ENCODE assay signal across 8 cellular contexts in the genomic region with DNA sequence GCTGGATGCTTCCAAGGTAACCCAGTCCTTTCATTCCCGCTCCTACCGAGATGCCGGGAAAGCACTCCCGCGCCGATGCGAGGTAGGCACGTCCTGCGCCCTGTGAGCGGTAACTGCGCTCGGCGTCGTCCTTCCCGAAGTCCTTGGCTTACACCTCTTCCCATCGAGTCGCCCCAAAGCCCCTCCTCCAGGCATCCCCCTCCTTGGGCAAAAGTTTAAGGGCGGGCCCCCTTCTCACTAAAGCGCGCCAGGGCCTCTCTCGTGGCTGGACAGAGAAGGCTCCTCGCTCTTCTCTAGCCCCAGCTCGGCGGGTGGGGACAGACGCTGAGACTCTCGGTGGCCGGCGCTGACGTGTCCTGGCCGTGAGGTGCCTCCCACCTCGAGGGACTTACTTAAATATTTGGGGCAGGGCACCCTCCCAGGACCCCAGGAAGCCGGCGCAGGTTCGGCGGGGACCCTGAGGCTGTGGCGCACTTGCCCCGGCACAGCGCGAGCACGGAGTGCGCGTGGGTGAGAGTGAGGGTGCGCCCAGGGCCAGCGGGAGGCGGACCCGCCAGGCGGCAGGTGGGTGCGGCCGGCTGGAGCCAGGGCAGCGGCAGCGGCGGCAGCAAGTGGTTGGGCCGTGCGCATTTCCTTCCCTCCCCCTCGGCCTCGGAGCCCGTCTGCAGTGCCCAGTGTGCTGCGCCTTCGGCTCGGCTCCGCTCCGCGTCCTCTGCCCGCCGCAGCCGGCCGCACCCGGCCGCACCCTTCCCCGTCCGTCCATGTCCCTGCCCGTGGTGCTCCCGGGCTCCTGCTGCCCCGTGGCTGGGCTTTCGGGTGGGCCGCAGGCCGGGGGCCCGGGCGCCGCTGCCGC. TPM values are rescaled to one million over a fixed set of nuclear protein-coding genes. Genes with fewer than 3 reads are reported as not detected.
A peak's percentile ranks its signal among the peaks of the same experiment; 100 is the strongest.
DNase-seq lines count a peak whose midpoint lies in the region; ATAC-seq and TF ChIP-seq lines count a peak whose summit lies in the region.

A gene with protein sequence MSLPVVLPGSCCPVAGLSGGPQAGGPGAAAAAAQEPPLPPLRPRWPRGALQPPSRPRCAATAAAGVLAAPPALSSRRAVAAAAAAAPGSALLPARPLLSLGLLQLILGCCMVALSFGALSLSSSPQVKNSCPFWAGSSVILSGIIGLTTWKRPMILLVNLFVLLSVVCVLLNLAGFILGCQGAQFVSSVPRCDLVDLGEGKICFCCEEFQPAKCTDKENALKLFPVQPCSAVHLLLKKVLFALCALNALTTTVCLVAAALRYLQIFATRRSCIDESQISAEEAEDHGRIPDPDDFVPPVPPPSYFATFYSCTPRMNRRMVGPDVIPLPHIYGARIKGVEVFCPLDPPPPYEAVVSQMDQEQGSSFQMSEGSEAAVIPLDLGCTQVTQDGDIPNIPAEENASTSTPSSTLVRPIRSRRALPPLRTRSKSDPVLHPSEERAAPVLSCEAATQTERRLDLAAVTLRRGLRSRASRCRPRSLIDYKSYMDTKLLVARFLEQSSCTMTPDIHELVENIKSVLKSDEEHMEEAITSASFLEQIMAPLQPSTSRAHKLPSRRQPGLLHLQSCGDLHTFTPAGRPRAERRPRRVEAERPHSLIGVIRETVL (plus strand): TSS at position 667 of the 853 bp plus-strand sequence. CDS start 95 bp downstream, at position 762.

- H3K4me3 ChIP-seq in ascending aorta = peak within 1 kb of the TSS; percentile 69 to 71

- peak within 1 kb of the TSS; percentile 35 to 65 for H3K27ac ChIP-seq in ascending aorta

- H3K9me3 Mint-ChIP-seq in natural killer cell treated with Interleukin-12 subunit alpha and Interleukin-12 subunit beta and Interleukin-15 and Interleukin-18, amount 100 ng/mL, for 72 hours = no peaks in the 10 kb centered on the region
- no peaks in the 10 kb centered on the region for H3K9me3 Mint-ChIP-seq in natural killer cell

- no peak within 1 kb of the TSS for H3K4me3 Mint-ChIP-seq in natural killer cell treated with Interleukin-12 subunit alpha and Interleukin-12 subunit beta and Interleukin-15 and Interleukin-18, amount 100 ng/mL, for 72 hours
- no peak within 1 kb of the TSS for H3K4me3 Mint-ChIP-seq in natural killer cell

- peaks cover 0 to 2% of the 10 kb centered on the region in 2 donors for H3K4me1 Mint-ChIP-seq in natural killer cell treated with Interleukin-12 subunit alpha and Interleukin-12 subunit beta and Interleukin-15 and Interleukin-18, amount 100 ng/mL, for 72 hours (ENCODE audit: low read depth in 2 of 2)
- H3K4me1 Mint-ChIP-seq in natural killer cell = no peaks in the 10 kb centered on the region

- DNase-seq in natural killer cell treated with Interleukin-12 subunit alpha and Interleukin-12 subunit beta and Interleukin-15 and Interleukin-18, amount 100 ng/mL, for 72 hours (ENCODE audit: low spot score) = no peak
- DNase-seq in natural killer cell (no peak), NCI-H146 (lab: John Stamatoyannopoulos, UW) (peak; percentile 79), ascending aorta (ENCODE audit: low spot score in 2 of 2) (peak in 1 of 2 donors; percentile 71), hepatic stellate cell (ENCODE audit: low spot score) (peak; percentile 31), putamen (ENCODE audit: low spot score) (peak; percentile 52), SHP77 (lab: John Stamatoyannopoulos, UW) (no peak)
- DNase-seq in activated CD4-positive, CD25-positive, alpha-beta regulatory T cell (lab: John Stamatoyannopoulos, UW) = no peak

- no peaks in the 10 kb centered on the region for H3K27me3 ChIP-seq in ascending aorta

- ATAC-seq in natural killer cell treated with Interleukin-12 subunit alpha and Interleukin-12 subunit beta and Interleukin-15 and Interleukin-18, amount 100 ng/mL, for 72 hours = peak; percentile 41 to 72
- ATAC-seq in natural killer cell = no peak

- peaks cover 29 to 32% of the 10 kb centered on the region in 2 donors for H3K27me3 Mint-ChIP-seq in natural killer cell treated with Interleukin-12 subunit alpha and Interleukin-12 subunit beta and Interleukin-15 and Interleukin-18, amount 100 ng/mL, for 72 hours
- peaks cover 27 to 36% of the 10 kb centered on the region in 2 donors for H3K27me3 Mint-ChIP-seq in natural killer cell (ENCODE audit: low read depth in 2 of 2)

- intact Hi-C loops in natural killer cell (cut with micrococcal nuclease) (no loop called here), ascending aorta (cut with DNase I) (loop anchor here (5.0 kb wide), 1 partner anchor 53 kb away; no protein-coding TSS in a partner anchor)

- no peaks in the 10 kb centered on the region for H3K36me3 Mint-ChIP-seq in natural killer cell treated with Interleukin-12 subunit alpha and Interleukin-12 subunit beta and Interleukin-15 and Interleukin-18, amount 100 ng/mL, for 72 hours
- no peaks in the 10 kb centered on the region for H3K36me3 Mint-ChIP-seq in natural killer cell

- TF ChIP-seq CTCF in natural killer cell (IDR thresholded peaks at IDR 0.05) (no peak), ascending aorta (IDR thresholded peaks at IDR 0.05) (peak in 2 of 3 experiments; percentile 5 to 21)

- no peak within 1 kb of the TSS for H3K27ac Mint-ChIP-seq in natural killer cell treated with Interleukin-12 subunit alpha and Interleukin-12 subunit beta and Interleukin-15 and Interleukin-18, amount 100 ng/mL, for 72 hours
- no peak within 1 kb of the TSS for H3K27ac Mint-ChIP-seq in natural killer cell

- peaks cover 0 to 8% of the 10 kb centered on the region in 2 donors for H3K4me1 ChIP-seq in ascending aorta

- H3K9me3 ChIP-seq in ascending aorta = no peaks in the 10 kb centered on the region

- H3K36me3 ChIP-seq in ascending aorta = no peaks in the 10 kb centered on the region

RNA-seq across cellular contexts. Expression of the gene that starts here (rescaled TPM):
- total RNA-seq in natural killer cell treated with Interleukin-12 subunit alpha and Interleukin-12 subunit beta and Interleukin-15 and Interleukin-18, amount 100 ng/mL, for 72 hours = not detected
- total RNA-seq in natural killer cell (not detected), ascending aorta (4.2 TPM)

Comparison
In these comparisons a context has a peak if more than half of its experiments do, and no peak if none do; other contexts are left out.
1. Peak in ATAC-seq in natural killer cell treated with Interleukin-12 subunit alpha and Interleukin-12 subunit beta and Interleukin-15 and Interleukin-18, amount 100 ng/mL, for 72 hours; RNA of the gene not detected or under 1 TPM.
2. DNase-seq: peak in NCI-H146 (single experiment), hepatic stellate cell (single experiment) and putamen (single experiment); none in natural killer cell treated with Interleukin-12 subunit alpha and Interleukin-12 subunit beta and Interleukin-15 and Interleukin-18, amount 100 ng/mL, for 72 hours (single experiment), natural killer cell (single experiment), activated CD4-positive, CD25-positive, alpha-beta regulatory T cell (0 of 4) and SHP77 (0 of 2).